ENCODE assay signal across 26 cellular contexts in genomic region chr5:138453630-138454029, GRCh38. TPM values are rescaled to one million over a fixed set of nuclear protein-coding genes. Genes with fewer than 3 reads are reported as not detected.
DNase-seq lines count a peak whose midpoint lies in the region; ATAC-seq, FAIRE-seq and TF ChIP-seq lines count a peak whose summit lies in the region.
"Had no signal": no experiment of that assay in that cellular context is flagged by ENCODE, and none has a peak within 500 bp of the region (broad histone marks: within the 10 kb centered on the region; RNA-seq: fewer than 3 reads in every experiment).

No MANE protein-coding gene starts in this region.

- intact Hi-C loops in K562 (cut with micrococcal nuclease): loop anchor here (10.0 kb wide), 1 partner anchor 181 kb away; no protein-coding TSS in a partner anchor
- intact Hi-C loops in posterior vena cava (cut with DNase I): loop anchor here in 1 of 2 donors (2.0 kb wide), 1 partner anchor 49 kb away; no protein-coding TSS in a partner anchor
- intact Hi-C loops in sigmoid colon (cut with DNase I): no loop called here

- no peaks in the 10 kb centered on the region for H3K79me2 ChIP-seq in K562 (ENCODE audit: control insufficient read depth, insufficient read depth, low read length)

- H3K36me3 ChIP-seq in HEK293 (ENCODE audit: control insufficient read depth in 2 of 2, insufficient read depth in 1 of 2, low read length in 2 of 2) (no peaks in the 10 kb centered on the region), K562 (ENCODE audit: control insufficient read depth, insufficient read depth, low read length) (no peaks in the 10 kb centered on the region), sigmoid colon (no peaks in the 10 kb centered on the region)
- H3K36me3 ChIP-seq: BE2C; BLaER1 treated with 17β-estradiol and CSF1 and Interleukin-3, amounts not matched to agents 10 nM and 100 nM; HAP-1 had no signal

- TF ChIP-seq POLR2A in K562 (conservative IDR thresholded peaks at IDR 0.05) (no peak), sigmoid colon (IDR thresholded peaks at IDR 0.05) (no peak)

- H4K20me1 ChIP-seq in K562 (replicated peaks; ENCODE audit: control insufficient read depth, insufficient read depth, low read length): no peaks in the 10 kb centered on the region
- H4K20me1 ChIP-seq: BLaER1 treated with 17β-estradiol and CSF1 and Interleukin-3, amounts not matched to agents 10 nM and 100 nM had no signal

- POLR2A ChIA-PET in HEK293 (lab: Yijun Ruan, JAX): no interaction called here
- POLR2A ChIA-PET in K562 (lab: Yijun Ruan, JAX): interaction anchor here (0.5 to 1.0 kb wide), 2 partner anchors 9 to 102 kb away, joined by 4 read pairs; no protein-coding TSS in a partner anchor

- peaks cover 6% of the 10 kb centered on the region for H3K27me3 Mint-ChIP-seq in T-helper 17 cell
- H3K27me3 Mint-ChIP-seq: CD4-positive, alpha-beta T cell; CD8-positive, alpha-beta memory T cell had no signal

- H3K4me1 Mint-ChIP-seq in T-helper 17 cell: peaks cover 13% of the 10 kb centered on the region

- H3K36me3 Mint-ChIP-seq in T-helper 17 cell (ENCODE audit: low read depth): no peaks in the 10 kb centered on the region
- H3K36me3 Mint-ChIP-seq: CD8-positive, alpha-beta memory T cell had no signal

- TF ChIP-seq RAD21 in K562 (CRISPR knock-in tag; conservative IDR thresholded peaks at IDR 0.05 in 1 of 2, IDR thresholded peaks at IDR 0.05 in 1 of 2): no peak

- H3K4me3 ChIP-seq in HEK293 (ENCODE audit: low read depth, low read length) (no peak overlapping the region), K562 (no peak overlapping the region), sigmoid colon (no peak overlapping the region)
- H3K4me3 ChIP-seq: A549; BLaER1 treated with 17β-estradiol and CSF1 and Interleukin-3, amounts not matched to agents 10 nM and 100 nM; GM23338; HAP-1 had no signal

- peak overlapping the region in 1 of 2 experiments; percentile 84; a peak in 2 of 4 replicates for H3K9ac ChIP-seq in K562 (ENCODE audit: insufficient read depth in 1 of 2, low read depth in 2 of 2, low read length in 2 of 2)

- H3K27me3 ChIP-seq in K562 (ENCODE audit: control insufficient read depth in 2 of 2, insufficient read depth in 2 of 2, low read length in 2 of 2) (no peaks in the 10 kb centered on the region), sigmoid colon (no peaks in the 10 kb centered on the region)
- H3K27me3 ChIP-seq: BE2C; BLaER1 treated with 17β-estradiol and CSF1 and Interleukin-3, amounts not matched to agents 10 nM and 100 nM had no signal

- H3K4me1 ChIP-seq in HEK293 (ENCODE audit: control insufficient read depth, insufficient read depth, low read length): 0 out of 2 replicates have a peak, but pooled peaks cover 2% of the 10 kb centered on the region
- peaks cover 8 to 33% of the 10 kb centered on the region in 2 experiments; a peak in 4 of 5 replicates for H3K4me1 ChIP-seq in K562 (replicated peaks in 1 of 2; ENCODE audit: control insufficient read depth in 2 of 2, insufficient read depth in 2 of 2, low read length in 2 of 2)
- H3K4me1 ChIP-seq in sigmoid colon: peaks cover 0 to 21% (median 17%) of the 10 kb centered on the region in 4 donors

- no peak for FAIRE-seq in K562 (lab: Jason Lieb, UNC)
- FAIRE-seq: A549, D721Med, GM12891, GM19239 had no signal

- H3K9me3 ChIP-seq in HEK293 (ENCODE audit: control insufficient read depth, insufficient read depth, low read depth, low read length) (no peaks in the 10 kb centered on the region), K562 (replicated peaks; ENCODE audit: control insufficient read depth, insufficient read depth, low read depth, low read length) (no peaks in the 10 kb centered on the region), sigmoid colon (no peaks in the 10 kb centered on the region), T-helper 17 cell (ENCODE audit: control insufficient read depth, low read length, poor library complexity, severe bottlenecking) (no peaks in the 10 kb centered on the region)
- H3K9me3 ChIP-seq: A549; BE2C; BLaER1 treated with 17β-estradiol and CSF1 and Interleukin-3, amounts not matched to agents 10 nM and 100 nM; HAP-1 had no signal

- H3K9me1 ChIP-seq in K562 (ENCODE audit: control insufficient read depth, insufficient read depth, low read length): no peaks in the 10 kb centered on the region

- CTCF ChIA-PET in HEK293 (lab: Yijun Ruan, JAX) (no interaction called here), K562 (lab: Yijun Ruan, JAX; ENCODE audit: low intra/inter-chr PET ratio) (no interaction called here)

- peak overlapping the region; percentile 68 for H2AFZ ChIP-seq in K562 (ENCODE audit: low read depth, low read length)
- H2AFZ ChIP-seq: GM23338 had no signal

- TF ChIP-seq EP300 in K562 (IDR thresholded peaks at IDR 0.05; ENCODE audit: low read length): no peak
- no peak for TF ChIP-seq EP300 in sigmoid colon (IDR thresholded peaks at IDR 0.05)

- TF ChIP-seq CTCF in HEK293 (tag by site-specific recombination; IDR thresholded peaks at IDR 0.05): no peak
- TF ChIP-seq CTCF in K562 (IDR thresholded peaks at IDR 0.05 in 2 of 3, conservative IDR thresholded peaks at IDR 0.05 in 1 of 3; ENCODE audit: insufficient read depth in 2 of 3, low read depth in 1 of 3, low read length in 3 of 3): no peak
- no peak for TF ChIP-seq CTCF in sigmoid colon (IDR thresholded peaks at IDR 0.05)

- no peak overlapping the region for H3K27ac ChIP-seq in HEK293 (ENCODE audit: extremely low read depth, low read depth, low read length)
- H3K27ac ChIP-seq in K562 (ENCODE audit: extremely low read depth, low read depth, low read length): no peak overlapping the region
- H3K27ac ChIP-seq in sigmoid colon: no peak overlapping the region
- H3K27ac ChIP-seq: A549; BLaER1 treated with 17β-estradiol and CSF1 and Interleukin-3, amounts not matched to agents 10 nM and 100 nM had no signal

- in situ Hi-C loops in K562 (cut with MboI): no loop called here

- BruUV-seq in K562 (replicated peaks; lab: Mats Ljungman, UMichigan): no TSS peak

- WGBS in K562 (ENCODE audit: insufficient coverage, low coverage, missing lambda C conversion rate): 27% methylated on average over 6 of the region's 12 CpGs
- WGBS in sigmoid colon, 2 donors: 87 to 93% methylated on average over 12 of the region's 12 CpGs

- H3K27ac Mint-ChIP-seq in T-helper 17 cell: no peak overlapping the region
- H3K27ac Mint-ChIP-seq: CD14-positive monocyte; CD4-positive, alpha-beta T cell; GM23338 had no signal

- DNase-seq in K562 (ENCODE audit: extremely low read depth in 1 of 4, low spot score in 3 of 4): peak in 1 of 4 experiments; percentile 21
- peak; percentile 30 for DNase-seq in posterior vena cava (ENCODE audit: low spot score)
- peak; percentile 46 for DNase-seq in sigmoid colon
- no peak for DNase-seq in DMS114 treated with DMSO at 0.1 percent for 48 hours (lab: John Stamatoyannopoulos, UW; ENCODE audit: unreplicated experiment)
- no peak for DNase-seq in T-helper 17 cell
- no peak for DNase-seq in SHP77 (lab: John Stamatoyannopoulos, UW)
- DNase-seq: 8988T; ACHN; AML-193; BE2C; CD4-positive, alpha-beta T cell; CD8-positive, alpha-beta memory T cell; DMS 273 treated with DMSO at 0.1 percent for 48 hours; DMS53; DMS79 treated with DMSO at 0.1 percent for 48 hours; GF-D8 had no signal

- ATAC-seq in K562 (no peak), GM18511 (IDR thresholded peaks at IDR 0.05; ENCODE audit: unreplicated experiment) (no peak), T-helper 17 cell (no peak)
- ATAC-seq: A549, GM23338 had no signal

- no peak overlapping the region for H3K4me3 Mint-ChIP-seq in T-helper 17 cell
- H3K4me3 Mint-ChIP-seq: CD14-positive monocyte; CD4-positive, alpha-beta T cell; CD8-positive, alpha-beta memory T cell; GM23338 had no signal

- H3K4me2 ChIP-seq in K562 (ENCODE audit: insufficient read depth, low read length): no peak overlapping the region
- H3K4me2 ChIP-seq: A549; BLaER1 treated with 17β-estradiol and CSF1 and Interleukin-3, amounts not matched to agents 10 nM and 100 nM; GM23338 had no signal

RNA-seq across cellular contexts. Expression of gene EGR1, which starts 11.6 kb away (rescaled TPM):
- total RNA-seq in K562 (2011; cell fraction: chromatin; rRNA removed; ENCODE audit: low replicate concordance): 105 and 112 TPM in 2 replicates
- 51.7 and 57.5 TPM in 2 replicates for total RNA-seq in K562 (2011; cell fraction: nucleolus; rRNA removed)
- total RNA-seq in K562 (2011; cell fraction: nucleoplasm; rRNA removed): 70.1 and 77.6 TPM in 2 replicates
- 10.1 and 32.7 TPM in 2 replicates for total RNA-seq in K562 (2014; rRNA removed)
- total RNA-seq in K562 (2014; rRNA removed; fragmentation: Illumina TruSeq; extraction: Trizol): 12.0 and 19.7 TPM in 2 replicates
- 1.3 and 1.7 TPM in 2 replicates for total RNA-seq in K562 (2015; rRNA removed; fragmentation: Illumina TruSeq; extraction: Trizol)
- 77.0 and 135 TPM in 2 replicates for total RNA-seq in K562 (2021)
- 9.0 and 12.2 TPM in 2 replicates for polyA plus RNA-seq in K562 (2011; rRNA removed)
- 10.0 and 22.8 TPM in 2 replicates for polyA plus RNA-seq in K562 (2011; cell fraction: cytosol; rRNA removed)
- 25.0 and 99.0 TPM in 2 replicates for polyA plus RNA-seq in K562 (2011; cell fraction: nucleus; rRNA removed)
- polyA plus RNA-seq in K562 (2012): 195 and 197 TPM in 2 replicates
- 78.6 and 132 TPM in 2 replicates for polyA plus RNA-seq in K562 (2014; fragmentation: Illumina TruSeq; extraction: Trizol)
- polyA plus RNA-seq in K562 (2014; fragmentation: Nextera tagmentation; extraction: Ambion mirVana): 10 to 100 TPM; 21.5 to 43.6 TPM
- polyA plus RNA-seq in K562 (2014; rRNA removed): 54.7 and 102 TPM in 2 replicates
- polyA minus RNA-seq in K562 (2011; rRNA and poly(A)+ RNA removed): 8.4 and 15.0 TPM in 2 replicates
- 36.2 and 53.5 TPM in 2 replicates for polyA minus RNA-seq in K562 (2011; cell fraction: cytosol; rRNA and poly(A)+ RNA removed)
- 13.7 and 30.8 TPM in 2 replicates for polyA minus RNA-seq in K562 (2011; cell fraction: nucleus; rRNA and poly(A)+ RNA removed)
- total RNA-seq in posterior vena cava: 100 to 1,000 TPM; 115 to 412 TPM
- 100 to 1,000 TPM in 1 of 4 donors, 10 to 100 TPM in 3; 18.5 to 146 (median 62.0) TPM for total RNA-seq in sigmoid colon
- 10 to 100 TPM; 17.6 to 85.0 (median 69.1) TPM for polyA plus RNA-seq in sigmoid colon
- 10 to 100 TPM; 24.2 to 30.6 TPM for total RNA-seq in T-helper 17 cell

RNA-seq across cellular contexts. Expression of gene REEP2, which starts 14.8 kb away (rescaled TPM):
- total RNA-seq in K562 (2011; cell fraction: chromatin; rRNA removed; ENCODE audit: low replicate concordance): 0.30 and 2.6 TPM in 2 replicates
- total RNA-seq in K562 (2011; cell fraction: nucleolus; rRNA removed): 0.67 and 0.92 TPM in 2 replicates
- 0.76 and 1.8 TPM in 2 replicates for total RNA-seq in K562 (2011; cell fraction: nucleoplasm; rRNA removed)
- 0.09 and 0.49 TPM in 2 replicates for total RNA-seq in K562 (2014; rRNA removed)
- 0.11 TPM in 1 of 2 replicates, not detected in the other for total RNA-seq in K562 (2014; rRNA removed; fragmentation: Illumina TruSeq; extraction: Trizol)
- total RNA-seq in K562 (2015; rRNA removed; fragmentation: Illumina TruSeq; extraction: Trizol): 0.26 and 0.29 TPM in 2 replicates
- 0.44 and 0.63 TPM in 2 replicates for total RNA-seq in K562 (2021)
- polyA plus RNA-seq in K562 (2011; rRNA removed): 0.69 and 1.1 TPM in 2 replicates
- 1.3 and 1.6 TPM in 2 replicates for polyA plus RNA-seq in K562 (2011; cell fraction: cytosol; rRNA removed)
- 2.2 and 3.1 TPM in 2 replicates for polyA plus RNA-seq in K562 (2011; cell fraction: nucleus; rRNA removed)
- polyA plus RNA-seq in K562 (2012): 0.42 TPM in 2 replicates
- 0.13 and 0.54 TPM in 2 replicates for polyA plus RNA-seq in K562 (2014; fragmentation: Illumina TruSeq; extraction: Trizol)
- polyA plus RNA-seq in K562 (2014; fragmentation: Nextera tagmentation; extraction: Ambion mirVana): under 1 TPM in 1 of 2 experiments, not detected in 1; 0.03 TPM
- 0.05 and 0.32 TPM in 2 replicates for polyA plus RNA-seq in K562 (2014; rRNA removed)
- polyA minus RNA-seq in K562 (2011; rRNA and poly(A)+ RNA removed): 0.99 and 2.2 TPM in 2 replicates
- polyA minus RNA-seq in K562 (2011; cell fraction: cytosol; rRNA and poly(A)+ RNA removed): 0.95 TPM in 1 of 2 replicates, not detected in the other
- polyA minus RNA-seq in K562 (2011; cell fraction: nucleus; rRNA and poly(A)+ RNA removed): 0.11 and 0.67 TPM in 2 replicates
- total RNA-seq in posterior vena cava: 10 to 100 TPM; 12.5 to 13.0 TPM
- 10 to 100 TPM in 3 of 4 donors, 1 to 10 TPM in 1; 7.7 to 24.6 (median 14.8) TPM for total RNA-seq in sigmoid colon
- 1 to 10 TPM in 2 of 3 donors, under 1 TPM in 1; 0.92 to 4.8 (median 3.7) TPM for polyA plus RNA-seq in sigmoid colon
- under 1 TPM in 1 of 2 donors, not detected in 1; 0.40 TPM for total RNA-seq in T-helper 17 cell
- polyA plus RNA-seq: CD14-positive monocyte had no signal

Comparison
In these comparisons a context has a peak if more than half of its experiments do, and no peak if none do; other contexts are left out.
1. DNase-seq: peak in posterior vena cava (single experiment) and sigmoid colon (single experiment); none in DMS114 treated with DMSO at 0.1 percent for 48 hours (single experiment), T-helper 17 cell (0 of 3) and SHP77 (0 of 2).